In the genomic region with DNA sequence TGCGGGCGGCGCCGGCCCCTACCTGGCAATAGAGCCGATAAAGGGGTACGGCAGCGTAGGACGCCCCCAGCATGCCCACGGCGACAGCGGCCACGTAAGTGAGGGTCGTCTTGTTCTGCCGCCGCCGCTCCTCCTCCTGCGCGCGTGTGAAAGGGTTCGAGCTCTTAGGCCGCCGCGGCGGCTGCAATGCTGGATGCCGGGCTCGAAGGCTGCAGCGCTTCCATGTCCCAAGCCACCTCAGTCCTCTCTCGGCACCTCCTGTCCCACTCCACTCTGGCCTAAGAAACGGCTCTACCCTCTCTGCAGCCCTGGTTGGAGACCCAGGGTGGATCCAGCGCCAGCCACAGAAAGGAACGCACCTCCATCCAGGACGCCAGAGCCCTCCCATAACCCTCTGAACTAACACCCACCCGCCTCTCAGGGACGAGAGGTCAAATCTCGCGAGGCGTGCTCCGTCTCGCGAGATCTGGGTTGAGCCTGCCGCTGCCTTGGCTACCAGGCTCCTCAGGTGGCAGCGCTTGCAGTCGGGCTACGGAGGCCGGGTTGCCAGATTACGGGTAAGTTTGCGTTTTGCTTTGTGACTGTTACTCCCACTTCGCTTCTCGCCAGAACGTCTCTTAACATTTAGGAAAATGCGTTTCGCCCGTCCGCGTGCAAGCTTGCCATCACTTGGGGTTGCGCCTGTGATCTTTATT, we compare ENCODE assay signal across 8 cellular contexts.
DNase-seq lines count a peak whose midpoint lies in the region; ATAC-seq lines count a peak whose summit lies in the region.

A gene with protein sequence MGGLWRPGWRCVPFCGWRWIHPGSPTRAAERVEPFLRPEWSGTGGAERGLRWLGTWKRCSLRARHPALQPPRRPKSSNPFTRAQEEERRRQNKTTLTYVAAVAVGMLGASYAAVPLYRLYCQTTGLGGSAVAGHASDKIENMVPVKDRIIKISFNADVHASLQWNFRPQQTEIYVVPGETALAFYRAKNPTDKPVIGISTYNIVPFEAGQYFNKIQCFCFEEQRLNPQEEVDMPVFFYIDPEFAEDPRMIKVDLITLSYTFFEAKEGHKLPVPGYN (minus strand): TSS at position 396 of the 695 bp plus-strand sequence. CDS start 8 bp downstream, at position 388.
A gene with protein sequence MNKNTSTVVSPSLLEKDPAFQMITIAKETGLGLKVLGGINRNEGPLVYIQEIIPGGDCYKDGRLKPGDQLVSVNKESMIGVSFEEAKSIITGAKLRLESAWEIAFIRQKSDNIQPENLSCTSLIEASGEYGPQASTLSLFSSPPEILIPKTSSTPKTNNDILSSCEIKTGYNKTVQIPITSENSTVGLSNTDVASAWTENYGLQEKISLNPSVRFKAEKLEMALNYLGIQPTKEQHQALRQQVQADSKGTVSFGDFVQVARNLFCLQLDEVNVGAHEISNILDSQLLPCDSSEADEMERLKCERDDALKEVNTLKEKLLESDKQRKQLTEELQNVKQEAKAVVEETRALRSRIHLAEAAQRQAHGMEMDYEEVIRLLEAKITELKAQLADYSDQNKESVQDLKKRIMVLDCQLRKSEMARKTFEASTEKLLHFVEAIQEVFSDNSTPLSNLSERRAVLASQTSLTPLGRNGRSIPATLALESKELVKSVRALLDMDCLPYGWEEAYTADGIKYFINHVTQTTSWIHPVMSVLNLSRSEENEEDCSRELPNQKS (plus strand): TSS at position 507 of the 695 bp plus-strand sequence. CDS start 17,455 bp downstream, outside the sequence.

- ATAC-seq in GM19043 (IDR thresholded peaks at IDR 0.05; ENCODE audit: low read depth, unreplicated experiment) (peak; percentile 86), HG03342 (IDR thresholded peaks at IDR 0.05; ENCODE audit: unreplicated experiment) (peak; percentile 85)

- DNase-seq in AML-193 (lab: John Stamatoyannopoulos, UW) (peak; percentile 97 to 98), NCI-H345 (lab: John Stamatoyannopoulos, UW) (peak; percentile 96), cerebellar nuclear complex (lab: John Stamatoyannopoulos, UW) (peak; percentile 76 to 88), islet precursor cell (peak; percentile 99)
- peak; percentile 86 for DNase-seq in activated CD4-positive, CD25-positive, alpha-beta regulatory T cell treated with anti-CD3 and anti-CD28 coated beads, Interleukin-2, amount 50 U/mL, for 16 hours (ENCODE audit: low read depth, low spot score)
- peak; percentile 91 for DNase-seq in stimulated activated CD4-positive, alpha-beta T cell treated with anti-CD3 and anti-CD28 coated beads, Interleukin-12 subunit alpha, Interleukin-12 subunit beta, amount 100 ng/mL, for 4 hours

Comparison
In these comparisons a context has a peak if more than half of its experiments do, and no peak if none do; other contexts are left out.
1. Peak in every context shown above with its lines: DNase-seq and ATAC-seq.